Comparison of ENCODE assay signal across 18 cellular contexts in genomic region chr7:29277436-29278215, GRCh38.
DNase-seq lines count a peak whose midpoint lies in the region; ATAC-seq lines count a peak whose summit lies in the region.
"Had no signal": no experiment of that assay in that cellular context is flagged by ENCODE, and none has a peak within 500 bp of the region (broad histone marks: within the 10 kb centered on the region; RNA-seq: fewer than 3 reads in every experiment).

No MANE protein-coding gene starts in this region.

- no peak overlapping the region for H3K4me3 Mint-ChIP-seq in activated T-cell treated with anti-CD3 and anti-CD28 coated beads, Interleukin-2, amount 50 U/mL, for 4 hours
- no peak overlapping the region for H3K4me3 Mint-ChIP-seq in activated CD8-positive, alpha-beta T cell treated with anti-CD3 and anti-CD28 coated beads, Interleukin-2, amount 10 ng/mL, durations not matched to agents 7 days and 5 days
- no peak overlapping the region for H3K4me3 Mint-ChIP-seq in memory B cell
- no peak overlapping the region for H3K4me3 Mint-ChIP-seq in effector memory CD8-positive, alpha-beta T cell
- H3K4me3 Mint-ChIP-seq: brain; stimulated activated naive CD8-positive, alpha-beta T cell treated with anti-CD3 and anti-CD28 coated beads, Interleukin-15, Interleukin-2, amounts not matched to agents 100 ng/mL and 50 ng/mL, for 24 hours had no signal

- H3K9me3 Mint-ChIP-seq in activated T-cell treated with anti-CD3 and anti-CD28 coated beads, Interleukin-2, amount 50 U/mL, for 4 hours: no peaks in the 10 kb centered on the region
- H3K9me3 Mint-ChIP-seq in activated CD8-positive, alpha-beta T cell treated with anti-CD3 and anti-CD28 coated beads, Interleukin-2, amount 10 ng/mL, durations not matched to agents 7 days and 5 days (ENCODE audit: insufficient read depth): no peaks in the 10 kb centered on the region
- H3K9me3 Mint-ChIP-seq in memory B cell: no peaks in the 10 kb centered on the region
- no peaks in the 10 kb centered on the region for H3K9me3 Mint-ChIP-seq in effector memory CD8-positive, alpha-beta T cell
- H3K9me3 Mint-ChIP-seq: stimulated activated naive CD8-positive, alpha-beta T cell treated with anti-CD3 and anti-CD28 coated beads, Interleukin-15, Interleukin-2, amounts not matched to agents 100 ng/mL and 50 ng/mL, for 24 hours had no signal

- DNase-seq in activated T-cell treated with anti-CD3 and anti-CD28 coated beads, Interleukin-2, amount 50 U/mL, for 4 hours: no peak
- no peak for DNase-seq in activated T-cell treated with anti-CD3 and anti-CD28 coated beads, Interleukin-2, amount 50 U/mL, for 1 hour
- DNase-seq in activated CD8-positive, alpha-beta T cell treated with anti-CD3 and anti-CD28 coated beads, Interleukin-2, amount 10 ng/mL, durations not matched to agents 7 days and 5 days: no peak
- DNase-seq in memory B cell (ENCODE audit: low spot score in 2 of 2) (no peak), caudate nucleus (lab: John Stamatoyannopoulos, UW) (no peak), HT-29 (ENCODE audit: low spot score) (no peak), ureter (ENCODE audit: low spot score) (no peak)
- no peak for DNase-seq in effector memory CD8-positive, alpha-beta T cell
- DNase-seq: ACHN; effector CD8-positive, alpha-beta T cell; NCI-H2107; SIG-M5; transverse colon had no signal

- no peak overlapping the region for H3K27ac ChIP-seq in caudate nucleus (ENCODE audit: low read depth, low read length)
- H3K27ac ChIP-seq: BLaER1, skin epidermis, transverse colon had no signal

- ATAC-seq in activated T-cell treated with anti-CD3 and anti-CD28 coated beads, Interleukin-2, amount 50 U/mL, for 4 hours: peak; percentile 55 to 60
- ATAC-seq in activated CD8-positive, alpha-beta T cell treated with anti-CD3 and anti-CD28 coated beads, Interleukin-2, amount 10 ng/mL, durations not matched to agents 7 days and 5 days: peak; percentile 30
- peak; percentile 32 for ATAC-seq in memory B cell (ENCODE audit: low read depth)
- ATAC-seq in effector memory CD8-positive, alpha-beta T cell (replicated peaks): no peak
- ATAC-seq: esophagus mucosa had no signal

- POLR2A ChIA-PET in activated CD8-positive, alpha-beta T cell treated with anti-CD3 and anti-CD28 coated beads, Interleukin-2, amount 10 ng/mL, durations not matched to agents 7 days and 5 days (lab: Charles Lee): interaction anchor here (0.6 kb wide), 1 partner anchor 33 kb away, joined by 3 read pairs; no protein-coding TSS in a partner anchor

- CTCF ChIA-PET in activated CD8-positive, alpha-beta T cell treated with anti-CD3 and anti-CD28 coated beads, Interleukin-2, amount 10 ng/mL, durations not matched to agents 7 days and 5 days (lab: Charles Lee): interaction anchor here (1.6 to 2.1 kb wide), 2 partner anchors 88 to 131 kb away, joined by 3 to 10 read pairs; no protein-coding TSS in a partner anchor

- peaks cover 2% of the 10 kb centered on the region for H3K27me3 Mint-ChIP-seq in activated T-cell treated with anti-CD3 and anti-CD28 coated beads, Interleukin-2, amount 50 U/mL, for 4 hours (ENCODE audit: low read depth)
- H3K27me3 Mint-ChIP-seq in activated CD8-positive, alpha-beta T cell treated with anti-CD3 and anti-CD28 coated beads, Interleukin-2, amount 10 ng/mL, durations not matched to agents 7 days and 5 days (ENCODE audit: low read depth): peaks cover 21% of the 10 kb centered on the region
- peaks cover 9% of the 10 kb centered on the region for H3K27me3 Mint-ChIP-seq in memory B cell
- H3K27me3 Mint-ChIP-seq in effector memory CD8-positive, alpha-beta T cell: no peaks in the 10 kb centered on the region

- peaks cover 9% of the 10 kb centered on the region for H3K4me1 Mint-ChIP-seq in activated T-cell treated with anti-CD3 and anti-CD28 coated beads, Interleukin-2, amount 50 U/mL, for 4 hours (ENCODE audit: low read depth)
- H3K4me1 Mint-ChIP-seq in activated CD8-positive, alpha-beta T cell treated with anti-CD3 and anti-CD28 coated beads, Interleukin-2, amount 10 ng/mL, durations not matched to agents 7 days and 5 days (ENCODE audit: low read depth): peaks cover 27% of the 10 kb centered on the region
- peaks cover 3% of the 10 kb centered on the region for H3K4me1 Mint-ChIP-seq in memory B cell
- peaks cover 31 to 54% of the 10 kb centered on the region in 2 donors for H3K4me1 Mint-ChIP-seq in effector memory CD8-positive, alpha-beta T cell (ENCODE audit: low read depth in 2 of 2)

- no peak overlapping the region for H3K27ac Mint-ChIP-seq in activated CD8-positive, alpha-beta T cell treated with anti-CD3 and anti-CD28 coated beads, Interleukin-2, amount 10 ng/mL, durations not matched to agents 7 days and 5 days
- no peak overlapping the region for H3K27ac Mint-ChIP-seq in memory B cell
- no peak overlapping the region for H3K27ac Mint-ChIP-seq in effector memory CD8-positive, alpha-beta T cell
- H3K27ac Mint-ChIP-seq: stimulated activated naive CD8-positive, alpha-beta T cell treated with anti-CD3 and anti-CD28 coated beads, Interleukin-15, Interleukin-2, amounts not matched to agents 100 ng/mL and 50 ng/mL, for 24 hours had no signal

- no peaks in the 10 kb centered on the region for H3K36me3 Mint-ChIP-seq in activated T-cell treated with anti-CD3 and anti-CD28 coated beads, Interleukin-2, amount 50 U/mL, for 4 hours (ENCODE audit: insufficient read depth)
- peaks cover 4% of the 10 kb centered on the region for H3K36me3 Mint-ChIP-seq in activated CD8-positive, alpha-beta T cell treated with anti-CD3 and anti-CD28 coated beads, Interleukin-2, amount 10 ng/mL, durations not matched to agents 7 days and 5 days (ENCODE audit: low read depth)
- no peaks in the 10 kb centered on the region for H3K36me3 Mint-ChIP-seq in memory B cell
- H3K36me3 Mint-ChIP-seq in effector memory CD8-positive, alpha-beta T cell (ENCODE audit: insufficient read depth): no peaks in the 10 kb centered on the region
- H3K36me3 Mint-ChIP-seq: brain had no signal
